Comparison of ENCODE assay signal across 14 cellular contexts in the genomic region with DNA sequence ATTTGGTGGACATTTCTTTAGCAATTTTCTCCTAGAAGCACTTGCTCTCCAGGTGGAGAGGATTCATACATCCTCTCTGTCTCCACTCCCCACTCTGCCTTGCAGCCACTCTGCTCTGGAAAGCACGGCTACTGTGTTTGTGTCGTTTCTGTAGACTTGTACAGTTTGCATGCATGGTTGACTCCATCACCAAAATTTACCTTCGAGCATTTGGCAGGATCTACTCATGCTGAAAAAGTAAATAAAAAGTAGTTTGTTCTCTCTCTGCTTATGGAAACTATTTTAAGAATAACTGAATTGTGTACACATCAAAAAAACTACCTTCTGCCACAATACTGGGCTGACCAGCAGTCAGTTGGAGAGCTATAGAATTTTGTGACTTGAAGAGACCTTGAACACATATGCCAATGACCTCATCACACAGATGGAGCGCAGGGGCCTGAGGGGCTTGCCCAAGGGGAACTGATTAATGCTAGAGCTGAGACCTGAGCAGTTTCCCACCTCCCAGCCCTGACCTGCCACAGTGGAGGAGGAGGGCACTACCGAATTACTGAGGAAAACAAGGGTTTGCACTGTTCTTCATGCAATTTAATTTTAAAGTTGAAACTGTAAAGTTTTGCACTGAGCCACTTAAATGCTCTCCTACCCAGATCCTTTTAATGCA. TPM values are rescaled to one million over a fixed set of nuclear protein-coding genes. Genes with fewer than 3 reads are reported as not detected.
DNase-seq lines count a peak whose midpoint lies in the region; ATAC-seq, FAIRE-seq and TF ChIP-seq lines count a peak whose summit lies in the region.
"Had no signal": no experiment of that assay in that cellular context is flagged by ENCODE, and none has a peak within 500 bp of the region (broad histone marks: within the 10 kb centered on the region; RNA-seq: fewer than 3 reads in every experiment).

No MANE protein-coding gene starts in this region.

- H3K27me3 ChIP-seq in BLaER1 treated with 17β-estradiol and CSF1 and Interleukin-3, amounts not matched to agents 10 nM and 100 nM: no peaks in the 10 kb centered on the region
- H3K27me3 ChIP-seq in PC-3 (ENCODE audit: low read length): no peaks in the 10 kb centered on the region

- H3K4me2 ChIP-seq in BLaER1 treated with 17β-estradiol and CSF1 and Interleukin-3, amounts not matched to agents 10 nM and 100 nM: peak overlapping the region in 8 of 11 experiments; percentile 28 to 61 (median 41); a peak in 15 of 22 replicates
- peak overlapping the region; percentile 35 for H3K4me2 ChIP-seq in PC-3 (ENCODE audit: low read length)

- H3K79me2 ChIP-seq in PC-3 (ENCODE audit: low read length): no peaks in the 10 kb centered on the region

- H3K9me3 Mint-ChIP-seq in endothelial cell (ENCODE audit: unreplicated experiment): no peaks in the 10 kb centered on the region

- BruUV-seq in PC-3 (replicated peaks; lab: Mats Ljungman, UMichigan): no TSS peak

- intact Hi-C loops in PC-3 (cut with micrococcal nuclease): no loop called here

- H3K9me3 ChIP-seq in BLaER1 treated with 17β-estradiol and CSF1 and Interleukin-3, amounts not matched to agents 10 nM and 100 nM (replicated peaks in 1 of 11): peaks cover 0 to 21% (median 7%) of the 10 kb centered on the region in 11 experiments; a peak in 16 of 22 replicates
- H3K9me3 ChIP-seq in PC-3 (ENCODE audit: low read length): no peaks in the 10 kb centered on the region

- no peaks in the 10 kb centered on the region for H3K9me2 ChIP-seq in PC-3 (replicated peaks; ENCODE audit: low read length)

- CTCF ChIA-PET in PC-3 (lab: Charles Lee): no interaction called here

- H3F3A ChIP-seq in PC-3 (ENCODE audit: low read length, unreplicated experiment): no peaks in the 10 kb centered on the region

- peaks cover 7% of the 10 kb centered on the region for H3K36me3 Mint-ChIP-seq in endothelial cell (ENCODE audit: low read depth, unreplicated experiment)

- no peaks in the 10 kb centered on the region for H3K36me3 ChIP-seq in BLaER1 treated with 17β-estradiol and CSF1 and Interleukin-3, amounts not matched to agents 10 nM and 100 nM
- H3K36me3 ChIP-seq in PC-3 (ENCODE audit: low read depth, low read length): no peaks in the 10 kb centered on the region

- DNase-seq in PC-3 (peak; percentile 52), retina (peak; percentile 24), NCI-H345 treated with DMSO at 0.1 percent for 48 hours (lab: John Stamatoyannopoulos, UW; ENCODE audit: unreplicated experiment) (no peak), endothelial cell (ENCODE audit: low spot score) (no peak)
- DNase-seq: Caco-2; CD8-positive, alpha-beta memory T cell had no signal

- H3K9ac ChIP-seq in BLaER1 treated with 17β-estradiol and CSF1 and Interleukin-3, amounts not matched to agents 10 nM and 100 nM: no peak overlapping the region
- no peak overlapping the region for H3K9ac ChIP-seq in PC-3 (ENCODE audit: low read length)

- H4K20me1 ChIP-seq in BLaER1 treated with 17β-estradiol and CSF1 and Interleukin-3, amounts not matched to agents 10 nM and 100 nM: no peaks in the 10 kb centered on the region
- no peaks in the 10 kb centered on the region for H4K20me1 ChIP-seq in PC-3 (ENCODE audit: low read length)

- peaks cover 14% of the 10 kb centered on the region for H3K4me1 Mint-ChIP-seq in endothelial cell (ENCODE audit: unreplicated experiment)
- H3K4me1 Mint-ChIP-seq: B cell; CD8-positive, alpha-beta memory T cell had no signal

- H3K27ac Mint-ChIP-seq in endothelial cell (ENCODE audit: unreplicated experiment): no peak overlapping the region
- H3K27ac Mint-ChIP-seq: B cell; CD8-positive, alpha-beta memory T cell had no signal

- no peak for TF ChIP-seq CTCF in PC-3 (conservative IDR thresholded peaks at IDR 0.05; ENCODE audit: low read depth, low read length)
- TF ChIP-seq CTCF in endothelial cell (IDR thresholded peaks at IDR 0.05; ENCODE audit: unreplicated experiment): no peak

- peaks cover 0 to 22% (median 15%) of the 10 kb centered on the region in 10 experiments; a peak in 11 of 20 replicates for H3K4me1 ChIP-seq in BLaER1 treated with 17β-estradiol and CSF1 and Interleukin-3, amounts not matched to agents 10 nM and 100 nM
- H3K4me1 ChIP-seq in PC-3 (ENCODE audit: insufficient read depth, low read length): peaks cover 10% of the 10 kb centered on the region; the same call in 1 of the 2 replicates

- H3K4me3 Mint-ChIP-seq in endothelial cell (ENCODE audit: unreplicated experiment): no peak overlapping the region
- H3K4me3 Mint-ChIP-seq: B cell; CD8-positive, alpha-beta memory T cell had no signal

- H3K4me3 ChIP-seq in BLaER1 treated with 17β-estradiol and CSF1 and Interleukin-3, amounts not matched to agents 10 nM and 100 nM: no peak overlapping the region
- H3K4me3 ChIP-seq in PC-3 (ENCODE audit: low read length): no peak overlapping the region

- ATAC-seq in PC-3 (peak; percentile 68), GM18511 (IDR thresholded peaks at IDR 0.05; ENCODE audit: unreplicated experiment) (no peak)
- ATAC-seq: HCT116 had no signal

- H2AFZ ChIP-seq in PC-3 (ENCODE audit: low read length): no peak overlapping the region

- no peak overlapping the region for H3K27ac ChIP-seq in BLaER1 treated with 17β-estradiol and CSF1 and Interleukin-3, amounts not matched to agents 10 nM and 100 nM
- no peak overlapping the region for H3K27ac ChIP-seq in PC-3 (ENCODE audit: low read length)
- H3K27ac ChIP-seq: HL-60 had no signal

- POLR2A ChIA-PET in PC-3 (lab: Charles Lee; ENCODE audit: unreplicated experiment): no interaction called here

- peak; percentile 27 for FAIRE-seq in islet of Langerhans (lab: Jason Lieb, UNC)
- FAIRE-seq: A204.1, H54 had no signal

- H3K27me3 Mint-ChIP-seq in endothelial cell (ENCODE audit: unreplicated experiment): peaks cover 5% of the 10 kb centered on the region

RNA-seq across cellular contexts. Expression of a gene that starts 33.7 kb away (rescaled TPM):
- total RNA-seq in PC-3 (2014; rRNA removed): 7.5 and 12.4 TPM in 2 replicates
- 0.67 TPM for total RNA-seq in endothelial cell (ENCODE audit: unreplicated experiment)
- total RNA-seq: B cell; CD8-positive, alpha-beta memory T cell had no signal

Comparison
In these comparisons a context has a peak if more than half of its experiments do, and no peak if none do; other contexts are left out.
1. DNase-seq: peak in PC-3 (single experiment) and retina (single experiment); none in NCI-H345 treated with DMSO at 0.1 percent for 48 hours (single experiment) and endothelial cell (single experiment).